Comparison of ENCODE assay signal across 25 cellular contexts in genomic region chr3:132325103-132325606, GRCh38. TPM values are rescaled to one million over a fixed set of nuclear protein-coding genes. Genes with fewer than 3 reads are reported as not detected.
A peak's percentile ranks its signal among the peaks of the same experiment; 100 is the strongest.
DNase-seq lines count a peak whose midpoint lies in the region; ATAC-seq and TF ChIP-seq lines count a peak whose summit lies in the region.
"Had no signal": no experiment of that assay in that cellular context is flagged by ENCODE, and none has a peak within 500 bp of the region (broad histone marks: within the 10 kb centered on the region; RNA-seq: fewer than 3 reads in every experiment).

No MANE protein-coding gene starts in this region.

- TF ChIP-seq POLR2A in prostate gland (IDR thresholded peaks at IDR 0.05): no peak

- intact Hi-C loops in prostate gland (cut with DNase I): no loop called here

- H3K36me3 ChIP-seq in prostate gland: no peaks in the 10 kb centered on the region
- H3K36me3 ChIP-seq: ovary had no signal

- no peaks in the 10 kb centered on the region for H3K4me1 Mint-ChIP-seq in natural killer cell treated with Interleukin-12 subunit alpha and Interleukin-12 subunit beta and Interleukin-15 and Interleukin-18, amount 100 ng/mL, for 72 hours (ENCODE audit: low read depth in 2 of 2)
- H3K4me1 Mint-ChIP-seq: CD4-positive, CD25-positive, alpha-beta regulatory T cell had no signal

- H3K4me1 ChIP-seq in prostate gland (replicated peaks): no peaks in the 10 kb centered on the region

- 48% methylated on average over 4 of the region's 4 CpGs for WGBS in prostate gland

- peak overlapping the region; percentile 36; the same call in 1 of the 2 replicates for H3K4me3 ChIP-seq in GM08714 (ENCODE audit: low read length)
- no peak overlapping the region for H3K4me3 ChIP-seq in epithelial cell of proximal tubule (ENCODE audit: low read depth, low read length)
- peak overlapping the region in 1 of 2 donors; percentile 39 for H3K4me3 ChIP-seq in prostate gland
- H3K4me3 ChIP-seq: lung, ovary had no signal

- peaks cover 4 to 15% of the 10 kb centered on the region in 2 donors for H3K27me3 Mint-ChIP-seq in natural killer cell treated with Interleukin-12 subunit alpha and Interleukin-12 subunit beta and Interleukin-15 and Interleukin-18, amount 100 ng/mL, for 72 hours

- no peak overlapping the region for H3K4me3 Mint-ChIP-seq in natural killer cell treated with Interleukin-12 subunit alpha and Interleukin-12 subunit beta and Interleukin-15 and Interleukin-18, amount 100 ng/mL, for 72 hours
- H3K4me3 Mint-ChIP-seq: CD4-positive, CD25-positive, alpha-beta regulatory T cell; HFFc6; T-helper 1 cell treated with Interleukin-12 subunit alpha and Interleukin-12 subunit beta and Interleukin-4 antibody, amounts not matched to agents 30 μg/mL and 1 μg/mL, for 36 hours had no signal

- H3K9me3 ChIP-seq in prostate gland: no peaks in the 10 kb centered on the region
- H3K9me3 ChIP-seq: ovary had no signal

- H3K9me3 Mint-ChIP-seq in natural killer cell treated with Interleukin-12 subunit alpha and Interleukin-12 subunit beta and Interleukin-15 and Interleukin-18, amount 100 ng/mL, for 72 hours: no peaks in the 10 kb centered on the region
- H3K9me3 Mint-ChIP-seq: HFFc6; T-helper 1 cell treated with Interleukin-12 subunit alpha and Interleukin-12 subunit beta and Interleukin-4 antibody, amounts not matched to agents 30 μg/mL and 1 μg/mL, for 36 hours had no signal

- no peak for TF ChIP-seq CTCF in epithelial cell of proximal tubule (conservative IDR thresholded peaks at IDR 0.05; ENCODE audit: low read depth, low read length)
- no peak for TF ChIP-seq CTCF in prostate gland (IDR thresholded peaks at IDR 0.05)

- DNase-seq in epithelial cell of proximal tubule (ENCODE audit: low read depth) (peak; percentile 56), prostate gland (ENCODE audit: low spot score) (no peak), NCI-H1417 treated with DMSO at 0.1 percent for 48 hours (lab: John Stamatoyannopoulos, UW) (no peak), SW 1271 (lab: John Stamatoyannopoulos, UW) (no peak)
- no peak for DNase-seq in natural killer cell treated with Interleukin-12 subunit alpha and Interleukin-12 subunit beta and Interleukin-15 and Interleukin-18, amount 100 ng/mL, for 72 hours (ENCODE audit: low spot score)
- DNase-seq in NK-92 treated with Interleukin-12 subunit alpha and Interleukin-12 subunit beta, amount 100 ng/mL, for 24 hours (lab: John Stamatoyannopoulos, UW): no peak
- DNase-seq: activated CD4-positive, alpha-beta T cell treated with anti-CD3 and anti-CD28 coated beads, Interleukin-2, amount 50 U/mL, for 1 hour; activated gamma-delta T cell; CD4-positive, CD25-positive, alpha-beta regulatory T cell; foreskin melanocyte; HFFc6; IMR-90; NCI-H146; PC-3; substantia nigra had no signal

- ATAC-seq in GM19438 (IDR thresholded peaks at IDR 0.05; ENCODE audit: low read depth, unreplicated experiment): peak; percentile 55
- ATAC-seq in natural killer cell treated with Interleukin-12 subunit alpha and Interleukin-12 subunit beta and Interleukin-15 and Interleukin-18, amount 100 ng/mL, for 72 hours: no peak
- ATAC-seq: PC-3, sciatic nerve had no signal

- H3K27ac Mint-ChIP-seq in natural killer cell treated with Interleukin-12 subunit alpha and Interleukin-12 subunit beta and Interleukin-15 and Interleukin-18, amount 100 ng/mL, for 72 hours: no peak overlapping the region
- H3K27ac Mint-ChIP-seq: CD4-positive, CD25-positive, alpha-beta regulatory T cell; HFFc6; T-helper 1 cell treated with Interleukin-12 subunit alpha and Interleukin-12 subunit beta and Interleukin-4 antibody, amounts not matched to agents 30 μg/mL and 1 μg/mL, for 36 hours had no signal

- H3K27ac ChIP-seq in prostate gland: peak overlapping the region; percentile 89 to 90
- H3K27ac ChIP-seq: epithelial cell of prostate, HL-60, ovary had no signal

- H3K27me3 ChIP-seq in prostate gland (replicated peaks; ENCODE audit: insufficient read depth): no peaks in the 10 kb centered on the region
- H3K27me3 ChIP-seq: ovary had no signal

- no peaks in the 10 kb centered on the region for H3K36me3 Mint-ChIP-seq in natural killer cell treated with Interleukin-12 subunit alpha and Interleukin-12 subunit beta and Interleukin-15 and Interleukin-18, amount 100 ng/mL, for 72 hours
- H3K36me3 Mint-ChIP-seq: CD4-positive, CD25-positive, alpha-beta regulatory T cell had no signal

RNA-seq across cellular contexts. Expression of gene ACP3, which starts 7.9 kb away (rescaled TPM):
- total RNA-seq in epithelial cell of proximal tubule (0.46 TPM in 1 of 2 replicates, not detected in the other), prostate gland (over 10,000 TPM in 1 of 2 donors, 1,000 to 10,000 TPM in 1; 1,778 to 14,359 TPM)
- not detected for total RNA-seq in natural killer cell treated with Interleukin-12 subunit alpha and Interleukin-12 subunit beta and Interleukin-15 and Interleukin-18, amount 100 ng/mL, for 72 hours
- total RNA-seq: CD4-positive, CD25-positive, alpha-beta regulatory T cell; dermis microvascular lymphatic vessel endothelial cell; HFFc6; MCF 10A had no signal

Comparison
In these comparisons a context has a peak if more than half of its experiments do, and no peak if none do; other contexts are left out.
1. RNA of gene ACP3, which starts 7.9 kb away (total RNA-seq): 1,778 to 14,359 TPM in prostate gland; 0.46 TPM in epithelial cell of proximal tubule and not detected in natural killer cell treated with Interleukin-12 subunit alpha and Interleukin-12 subunit beta and Interleukin-15 and Interleukin-18, amount 100 ng/mL, for 72 hours; every median in the first group is over 1,000 times any median in the second.